In the genomic region with DNA sequence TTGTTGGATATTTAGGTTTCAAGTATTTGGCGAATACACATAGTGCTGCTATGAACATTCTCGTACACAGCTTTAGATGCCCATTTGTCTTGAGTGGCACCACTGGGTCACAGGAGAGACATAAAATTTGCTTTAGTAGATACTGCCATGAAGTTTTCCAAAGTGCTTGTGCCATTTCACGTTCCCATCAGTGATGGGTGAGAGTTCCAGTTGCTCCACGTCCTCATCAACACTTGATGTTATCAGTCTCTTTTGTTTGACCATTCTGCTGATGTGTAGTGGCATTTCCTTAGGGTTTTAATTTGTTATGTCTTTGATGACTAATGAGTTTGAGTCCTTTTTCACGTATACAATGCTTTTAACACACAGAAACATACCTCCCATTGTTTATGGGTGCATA, we compare ENCODE assay signal across 25 cellular contexts.
"Had no signal": no experiment of that assay in that cellular context is flagged by ENCODE, and none has a peak within 500 bp of the region (broad histone marks: within the 10 kb centered on the region; RNA-seq: fewer than 3 reads in every experiment).

No MANE protein-coding gene starts in this region.

- H3K9me3 ChIP-seq: gastrocnemius medialis had no signal

- DNase-seq: dermis blood vessel endothelial cell; dorsolateral prefrontal cortex; effector CD4-positive, alpha-beta T cell; effector memory CD4-positive, alpha-beta T cell; esophagus squamous epithelium; foreskin fibroblast; foreskin melanocyte; gastrocnemius medialis; glutamatergic neuron; head of caudate nucleus; heart right ventricle; hippocampal formation; left cardiac atrium; left lung; left ventricle myocardium superior; lower lobe of right lung; mesenchymal stem cell; midbrain; naive thymus-derived CD4-positive, alpha-beta T cell had no signal

- H3K4me1 ChIP-seq: esophagus squamous epithelium, gastrocnemius medialis, heart right ventricle, left lung, lower lobe of right lung had no signal

- H3K4me3 ChIP-seq: coronary artery, dorsolateral prefrontal cortex, esophagus squamous epithelium, gastrocnemius medialis, heart right ventricle, left lung, lower lobe of right lung had no signal

- H3K27ac ChIP-seq: coronary artery, dorsolateral prefrontal cortex, epithelial cell of prostate, esophagus squamous epithelium, gastrocnemius medialis, heart right ventricle, left lung, lower lobe of right lung had no signal

- ATAC-seq: esophagus mucosa; gastrocnemius medialis; heart right ventricle; left cardiac atrium; left lung; left ventricle myocardium superior; lower lobe of right lung; naive thymus-derived CD4-positive, alpha-beta T cell had no signal

- H3K27me3 ChIP-seq: dorsolateral prefrontal cortex, esophagus squamous epithelium, gastrocnemius medialis, heart right ventricle, left lung had no signal

- H3K36me3 ChIP-seq: gastrocnemius medialis, lower lobe of right lung had no signal

- FAIRE-seq: colon, islet of Langerhans, keratinocyte had no signal
